27 cellular contexts compared by ENCODE assay signal in the genomic region with DNA sequence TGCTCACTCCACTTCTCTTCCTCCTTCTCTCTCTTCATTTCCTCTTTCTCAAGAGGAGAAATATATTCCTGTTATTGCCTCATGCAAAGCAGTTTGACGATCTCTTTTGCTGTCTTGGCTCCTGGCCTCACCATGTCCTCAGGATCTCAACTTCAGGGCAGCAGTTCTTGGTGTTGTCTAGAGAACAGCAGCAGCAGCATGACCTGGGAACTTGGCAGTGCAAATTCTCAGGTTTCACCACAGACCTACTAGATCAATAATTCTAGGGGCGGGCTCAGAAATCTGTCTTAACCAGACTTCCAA.
DNase-seq lines count a peak whose midpoint lies in the region; ATAC-seq and TF ChIP-seq lines count a peak whose summit lies in the region.
"Had no signal": no experiment of that assay in that cellular context is flagged by ENCODE, and none has a peak within 500 bp of the region (broad histone marks: within the 10 kb centered on the region; RNA-seq: fewer than 3 reads in every experiment).

No MANE protein-coding gene starts in this region.

- H3K27me3 ChIP-seq in subcutaneous abdominal adipose tissue (ENCODE audit: control insufficient read depth in 5 of 5, insufficient read depth in 4 of 5, low read length in 5 of 5), result no peaks in the 10 kb centered on the region
- H3K27me3 ChIP-seq: ascending aorta, sigmoid colon, SJSA1, tibial artery had no signal

- intact Hi-C loops in mucosa of descending colon (cut with DNase I, micrococcal nuclease), result no loop called here

- peak overlapping the region; percentile 79 for H3K27ac ChIP-seq in subcutaneous abdominal adipose tissue (ENCODE audit: low read depth, low read length)
- H3K27ac ChIP-seq: 22Rv1, ascending aorta, lower lobe of right lung, prostate gland, sigmoid colon, SJSA1, tibial artery had no signal

- DNase-seq in SIG-M5 treated with dmso at 0.1 percent for 504 hours (lab: John Stamatoyannopoulos, UW; ENCODE audit: unreplicated experiment) (peak; percentile 1), SIG-M5 (lab: John Stamatoyannopoulos, UW) (no peak), SKM-1 treated with dmso at 0.1 percent for 144 hours (lab: John Stamatoyannopoulos, UW; ENCODE audit: unreplicated experiment) (peak; percentile 38), fibroblast of villous mesenchyme (ENCODE audit: low read depth) (peak; percentile 34), mucosa of descending colon (no peak), nucleus accumbens (lab: John Stamatoyannopoulos, UW) (no peak)
- DNase-seq: activated CD4-positive, alpha-beta T cell treated with anti-CD3 and anti-CD28 coated beads, Interleukin-2, amount 50 U/mL, for 48 hours; activated CD8-positive, alpha-beta memory T cell treated with anti-CD3 and anti-CD28 coated beads, Interleukin-2, amount 50 U/mL, for 4 hours; central memory CD4-positive, alpha-beta T cell; glutamatergic neuron; Karpas-422; lower lobe of right lung; NCI-H1048; NCI-H187; NCI-H2171 treated with DMSO at 0.1 percent for 48 hours; NCI-H524; sigmoid colon; stimulated activated naive CD8-positive, alpha-beta T cell treated with anti-CD3 and anti-CD28 coated beads, Interleukin-15, amount 100 ng/mL, for 72 hours; T-helper 1 cell; tibial artery had no signal

- TF ChIP-seq CTCF in fibroblast of villous mesenchyme (IDR thresholded peaks at IDR 0.05; ENCODE audit: insufficient read depth, low read depth, low read length), result no peak
- no peak for TF ChIP-seq CTCF in mucosa of descending colon (IDR thresholded peaks at IDR 0.05)

- H3K4me3 ChIP-seq in fibroblast of villous mesenchyme (ENCODE audit: low read depth, low read length) (no peak overlapping the region), subcutaneous abdominal adipose tissue (ENCODE audit: low read depth in 1 of 5, low read length in 5 of 5) (no peak overlapping the region), mucosa of descending colon (no peak overlapping the region)
- H3K4me3 ChIP-seq: ascending aorta, lower lobe of right lung, prostate gland, sigmoid colon, SJSA1, tibial artery had no signal

- H3K4me1 ChIP-seq in subcutaneous abdominal adipose tissue (ENCODE audit: control insufficient read depth in 5 of 5, insufficient read depth in 5 of 5, low read length in 5 of 5), result peaks cover 0 to 19% (median 12%) of the 10 kb centered on the region in 5 donors
- no peaks in the 10 kb centered on the region for H3K4me1 ChIP-seq in mucosa of descending colon (ENCODE audit: low read depth)
- H3K4me1 ChIP-seq: ascending aorta, lower lobe of right lung, prostate gland, sigmoid colon, SJSA1 had no signal

- ATAC-seq in HG03457 (IDR thresholded peaks at IDR 0.05; ENCODE audit: unreplicated experiment) (no peak), mucosa of descending colon (no peak)
- ATAC-seq: activated T-helper 17 cell treated with anti-CD3 and anti-CD28 coated beads, Interleukin-2, amount 50 U/mL, for 72 hours; lower lobe of right lung; stimulated activated naive CD8-positive, alpha-beta T cell treated with anti-CD3 and anti-CD28 coated beads, Interleukin-15, amount 100 ng/mL, for 72 hours had no signal

- H3K9me3 ChIP-seq in subcutaneous abdominal adipose tissue (ENCODE audit: control insufficient read depth in 5 of 5, low read length in 5 of 5) (no peaks in the 10 kb centered on the region), mucosa of descending colon (no peaks in the 10 kb centered on the region)
- H3K9me3 ChIP-seq: ascending aorta, lower lobe of right lung, prostate gland, sigmoid colon, tibial artery had no signal

- no peaks in the 10 kb centered on the region for H3K36me3 ChIP-seq in subcutaneous abdominal adipose tissue (ENCODE audit: control insufficient read depth in 5 of 5, insufficient read depth in 5 of 5, low read length in 5 of 5)
- no peaks in the 10 kb centered on the region for H3K36me3 ChIP-seq in mucosa of descending colon (ENCODE audit: low read depth)
- H3K36me3 ChIP-seq: ascending aorta, lower lobe of right lung, prostate gland, sigmoid colon, SJSA1, tibial artery had no signal

- H3K9ac ChIP-seq in subcutaneous abdominal adipose tissue (ENCODE audit: low read length in 5 of 5), result no peak overlapping the region

Comparison
In these comparisons a context has a peak if more than half of its experiments do, and no peak if none do; other contexts are left out.
1. DNase-seq: peak in SIG-M5 treated with dmso at 0.1 percent for 504 hours (single experiment), SKM-1 treated with dmso at 0.1 percent for 144 hours (single experiment) and fibroblast of villous mesenchyme (single experiment); none in SIG-M5 (single experiment), mucosa of descending colon (0 of 3) and nucleus accumbens (0 of 56).